In genomic region chr1:12600880-12601633, GRCh38 we compare ENCODE assay signal across 8 cellular contexts. TPM values are rescaled to one million over a fixed set of nuclear protein-coding genes. Genes with fewer than 3 reads are reported as not detected.
DNase-seq lines count a peak whose midpoint lies in the region; ATAC-seq, FAIRE-seq and TF ChIP-seq lines count a peak whose summit lies in the region.
"Had no signal": no experiment of that assay in that cellular context is flagged by ENCODE, and none has a peak within 500 bp of the region (broad histone marks: within the 10 kb centered on the region; RNA-seq: fewer than 3 reads in every experiment).

No MANE protein-coding gene starts in this region.

- no peaks in the 10 kb centered on the region for H3K9me2 ChIP-seq in OCI-LY7 (ENCODE audit: insufficient read depth, low read length)

- peak overlapping the region; percentile 73 for H3K27ac Mint-ChIP-seq in activated naive CD8-positive, alpha-beta T cell

- H3K4me3 Mint-ChIP-seq in activated naive CD8-positive, alpha-beta T cell: no peak overlapping the region

- peaks cover 71% of the 10 kb centered on the region for H3K4me1 Mint-ChIP-seq in activated naive CD8-positive, alpha-beta T cell (ENCODE audit: low read depth)

- H3K4me2 ChIP-seq in OCI-LY7 (ENCODE audit: low read length) (no peak overlapping the region), keratinocyte (ENCODE audit: control insufficient read depth, extremely low read depth, insufficient read depth, low read depth, low read length) (no peak overlapping the region)

- H3K9ac ChIP-seq in keratinocyte (ENCODE audit: control insufficient read depth, extremely low read depth, insufficient read depth, low read length): no peak overlapping the region
- H3K9ac ChIP-seq in subcutaneous abdominal adipose tissue (ENCODE audit: low read length in 5 of 5): peak overlapping the region in 1 of 5 donors; percentile 25

- POLR2A ChIA-PET in OCI-LY7 (lab: Charles Lee): no interaction called here

- peaks cover 10% of the 10 kb centered on the region for H3K36me3 Mint-ChIP-seq in activated naive CD8-positive, alpha-beta T cell

- H3K9me1 ChIP-seq in keratinocyte (ENCODE audit: control insufficient read depth, extremely low read depth, insufficient read depth, low read length): no peaks in the 10 kb centered on the region

- H4K20me1 ChIP-seq in OCI-LY7 (ENCODE audit: insufficient read depth, low read length) (no peaks in the 10 kb centered on the region), keratinocyte (ENCODE audit: control insufficient read depth, extremely low read depth, insufficient read depth, low read length) (no peaks in the 10 kb centered on the region)

- ATAC-seq in GM18498 (IDR thresholded peaks at IDR 0.05; ENCODE audit: unreplicated experiment): no peak
- ATAC-seq in GM18517 (IDR thresholded peaks at IDR 0.05; ENCODE audit: unreplicated experiment): no peak

- dilution Hi-C loops in keratinocyte (cut with MboI; ENCODE audit: extremely low pct_ligation_motif_present, low sequenced_read_pairs): no loop called here

- H3K4me1 ChIP-seq in OCI-LY7 (ENCODE audit: insufficient read depth, low read length, poor library complexity, severe bottlenecking): no peaks in the 10 kb centered on the region
- H3K4me1 ChIP-seq in keratinocyte (ENCODE audit: control insufficient read depth, extremely low read depth, insufficient read depth, low read length): peaks cover 28% of the 10 kb centered on the region
- H3K4me1 ChIP-seq in subcutaneous abdominal adipose tissue (ENCODE audit: control insufficient read depth in 5 of 5, insufficient read depth in 5 of 5, low read length in 5 of 5): peaks cover 43 to 93% (median 91%) of the 10 kb centered on the region in 5 donors

- H3K4me3 ChIP-seq in OCI-LY7 (ENCODE audit: low read depth, low read length, poor library complexity, severe bottlenecking) (no peak overlapping the region), keratinocyte (ENCODE audit: control insufficient read depth in 2 of 3, extremely low read depth in 1 of 3, insufficient read depth in 2 of 3, low read depth in 1 of 3, low read length in 3 of 3) (no peak overlapping the region), subcutaneous abdominal adipose tissue (ENCODE audit: low read depth in 1 of 5, low read length in 5 of 5) (peak overlapping the region in 1 of 5 donors; percentile 9)

- CTCF ChIA-PET in OCI-LY7 (lab: Charles Lee; ENCODE audit: unreplicated experiment): interaction anchor here (0.6 kb wide), 1 partner anchor 980 kb away, joined by 4 read pairs; no protein-coding TSS in a partner anchor

- no peaks in the 10 kb centered on the region for H3K9me3 Mint-ChIP-seq in activated naive CD8-positive, alpha-beta T cell (ENCODE audit: low read depth)

- no TSS peak for BruUV-seq in OCI-LY7 (replicated peaks; lab: Mats Ljungman, UMichigan)

- H3K27ac ChIP-seq in OCI-LY7 (ENCODE audit: low read depth, low read length, poor library complexity, severe bottlenecking) (no peak overlapping the region), keratinocyte (ENCODE audit: control insufficient read depth, insufficient read depth, low read length) (no peak overlapping the region), subcutaneous abdominal adipose tissue (ENCODE audit: low read depth, low read length) (peak overlapping the region; percentile 95)

- no peak for FAIRE-seq in keratinocyte (lab: Jason Lieb, UNC)
- FAIRE-seq: TTC549 had no signal

- H3K36me3 ChIP-seq in OCI-LY7 (ENCODE audit: insufficient read depth, low read length): no peaks in the 10 kb centered on the region
- H3K36me3 ChIP-seq in keratinocyte (ENCODE audit: control insufficient read depth in 2 of 2, extremely low read depth in 1 of 2, insufficient read depth in 2 of 2, low read length in 2 of 2): no peaks in the 10 kb centered on the region
- peaks cover 0 to 27% (median 15%) of the 10 kb centered on the region in 5 donors for H3K36me3 ChIP-seq in subcutaneous abdominal adipose tissue (ENCODE audit: control insufficient read depth in 5 of 5, insufficient read depth in 5 of 5, low read length in 5 of 5)

- TF ChIP-seq CTCF in GM12872 (IDR thresholded peaks at IDR 0.05; ENCODE audit: insufficient read depth, low read depth, low read length) (peak; percentile 71), OCI-LY7 (conservative IDR thresholded peaks at IDR 0.05; ENCODE audit: low read length) (peak; percentile 72), keratinocyte (optimal IDR thresholded peaks at IDR 0.05 in 1 of 3, IDR thresholded peaks at IDR 0.05 in 1 of 3, conservative IDR thresholded peaks at IDR 0.05 in 1 of 3; ENCODE audit: extremely low read depth in 1 of 3, insufficient read depth in 2 of 3, low read length in 3 of 3) (peak; percentile 68 to 84 (median 79))

- H3K27me3 ChIP-seq in keratinocyte (ENCODE audit: control insufficient read depth, extremely low read depth, insufficient read depth, low read length) (no peaks in the 10 kb centered on the region), subcutaneous abdominal adipose tissue (ENCODE audit: control insufficient read depth in 5 of 5, insufficient read depth in 4 of 5, low read length in 5 of 5) (no peaks in the 10 kb centered on the region)

- no peaks in the 10 kb centered on the region for H3K9me3 ChIP-seq in OCI-LY7 (ENCODE audit: low read length)
- H3K9me3 ChIP-seq in keratinocyte (ENCODE audit: control insufficient read depth, low read depth, low read length): no peaks in the 10 kb centered on the region
- no peaks in the 10 kb centered on the region for H3K9me3 ChIP-seq in subcutaneous abdominal adipose tissue (ENCODE audit: control insufficient read depth in 5 of 5, low read length in 5 of 5)

- H3K27me3 Mint-ChIP-seq in activated naive CD8-positive, alpha-beta T cell: no peaks in the 10 kb centered on the region

- H3K79me2 ChIP-seq in OCI-LY7 (ENCODE audit: insufficient read depth, low read depth, low read length): no peaks in the 10 kb centered on the region
- peaks cover 2% of the 10 kb centered on the region for H3K79me2 ChIP-seq in keratinocyte (ENCODE audit: control insufficient read depth, insufficient read depth, low read length)

- intact Hi-C loops in OCI-LY7 (cut with micrococcal nuclease; ENCODE audit: unreplicated experiment): no loop called here

- H2AFZ ChIP-seq in OCI-LY7 (ENCODE audit: low read length) (no peak overlapping the region), keratinocyte (ENCODE audit: control insufficient read depth, low read length) (no peak overlapping the region)

- DNase-seq in OCI-LY7 (ENCODE audit: low spot score) (peak; percentile 17), keratinocyte (ENCODE audit: low read depth, low spot score) (no peak)

RNA-seq across cellular contexts. Expression of gene DHRS3, which starts 17.0 kb away (rescaled TPM):
- not detected in 2 replicates for total RNA-seq in OCI-LY7 (2014; rRNA removed; shearing (Covaris generic))
- total RNA-seq in OCI-LY7 (2022): not detected in 2 replicates
- polyA plus RNA-seq in keratinocyte: 10.7 to 15.3 TPM (median 14.1 TPM) in 3 replicates
- 18.5 TPM for polyA plus RNA-seq in keratinocyte (2011; ENCODE audit: low read depth)
- 6.6 and 7.5 TPM in 2 replicates for polyA plus RNA-seq in keratinocyte (2011; cell fraction: cytosol; rRNA removed)
- 18.7 and 18.8 TPM in 2 replicates for polyA plus RNA-seq in keratinocyte (2011; cell fraction: nucleus; rRNA removed)
- polyA plus RNA-seq in keratinocyte (2012; ENCODE audit: low replicate concordance): 16.1 and 20.2 TPM in 2 replicates
- 21.3 to 43.0 TPM (median 32.1 TPM) in 3 replicates for polyA minus RNA-seq in keratinocyte
- 12.5 TPM for polyA minus RNA-seq in keratinocyte (2011; cell fraction: cytosol; rRNA and poly(A)+ RNA removed)
- 11.9 and 16.2 TPM in 2 replicates for polyA minus RNA-seq in keratinocyte (2011; cell fraction: nucleus; rRNA and poly(A)+ RNA removed)

RNA-seq across cellular contexts. Expression of gene AADACL4, which starts 42.8 kb away (rescaled TPM):
- not detected in 2 replicates for total RNA-seq in OCI-LY7 (2014; rRNA removed; shearing (Covaris generic))
- total RNA-seq in OCI-LY7 (2022): not detected in 2 replicates
- polyA plus RNA-seq in keratinocyte: not detected in 3 replicates
- not detected for polyA plus RNA-seq in keratinocyte (2011; ENCODE audit: low read depth)
- not detected in 2 replicates for polyA plus RNA-seq in keratinocyte (2011; cell fraction: cytosol; rRNA removed)
- not detected in 2 replicates for polyA plus RNA-seq in keratinocyte (2011; cell fraction: nucleus; rRNA removed)
- not detected in 2 replicates for polyA plus RNA-seq in keratinocyte (2012; ENCODE audit: low replicate concordance)
- polyA minus RNA-seq in keratinocyte: not detected in 3 replicates
- polyA minus RNA-seq in keratinocyte (2011; cell fraction: cytosol; rRNA and poly(A)+ RNA removed): not detected
- not detected in 2 replicates for polyA minus RNA-seq in keratinocyte (2011; cell fraction: nucleus; rRNA and poly(A)+ RNA removed)
